In the genomic region with DNA sequence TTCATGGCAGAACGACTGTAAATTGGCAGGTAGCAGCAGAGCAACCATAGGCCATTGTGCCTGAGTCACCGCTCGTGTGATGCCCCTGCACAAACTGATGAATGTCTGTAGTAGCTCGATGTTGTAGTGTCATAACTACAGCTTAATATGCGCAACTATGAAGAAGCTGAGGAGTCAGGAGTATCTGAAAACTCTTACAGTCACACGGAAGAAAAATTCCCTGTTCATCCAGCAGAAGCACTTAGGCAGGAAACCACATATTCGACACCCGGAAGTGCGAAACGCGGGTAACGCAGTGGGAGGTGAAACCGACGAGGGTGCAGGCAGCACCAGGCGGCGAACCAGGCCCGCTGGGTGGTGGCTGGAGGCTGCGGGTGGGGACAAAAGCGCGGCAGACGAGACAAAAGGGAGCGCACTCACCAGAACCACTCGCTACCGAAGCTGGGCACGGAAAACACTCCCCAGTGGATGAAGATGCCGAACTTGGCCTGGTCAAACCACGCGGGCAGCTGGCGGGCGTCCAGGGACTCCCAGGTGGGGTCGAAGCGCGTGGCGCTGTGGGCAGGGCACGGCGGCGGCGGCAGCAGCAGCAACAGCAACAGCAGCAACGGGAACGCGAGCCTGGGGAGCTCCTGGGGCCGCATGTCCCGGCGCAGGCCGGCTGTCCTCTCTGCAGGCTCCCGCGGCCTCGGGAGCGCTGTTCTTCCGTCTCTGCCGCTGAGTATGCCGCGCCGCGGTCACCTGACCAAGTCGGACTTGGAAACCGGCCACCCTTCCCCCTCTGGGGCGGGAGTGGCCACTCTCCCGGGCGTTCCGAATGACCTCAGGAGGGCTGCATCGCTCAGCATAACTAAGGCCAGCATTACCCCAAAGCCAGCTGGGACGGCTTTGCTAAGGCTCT, we compare ENCODE assay signal across 8 cellular contexts.
A peak's percentile ranks its signal among the peaks of the same experiment; 100 is the strongest.
DNase-seq lines count a peak whose midpoint lies in the region; ATAC-seq and TF ChIP-seq lines count a peak whose summit lies in the region.

A gene with protein sequence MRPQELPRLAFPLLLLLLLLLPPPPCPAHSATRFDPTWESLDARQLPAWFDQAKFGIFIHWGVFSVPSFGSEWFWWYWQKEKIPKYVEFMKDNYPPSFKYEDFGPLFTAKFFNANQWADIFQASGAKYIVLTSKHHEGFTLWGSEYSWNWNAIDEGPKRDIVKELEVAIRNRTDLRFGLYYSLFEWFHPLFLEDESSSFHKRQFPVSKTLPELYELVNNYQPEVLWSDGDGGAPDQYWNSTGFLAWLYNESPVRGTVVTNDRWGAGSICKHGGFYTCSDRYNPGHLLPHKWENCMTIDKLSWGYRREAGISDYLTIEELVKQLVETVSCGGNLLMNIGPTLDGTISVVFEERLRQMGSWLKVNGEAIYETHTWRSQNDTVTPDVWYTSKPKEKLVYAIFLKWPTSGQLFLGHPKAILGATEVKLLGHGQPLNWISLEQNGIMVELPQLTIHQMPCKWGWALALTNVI (minus strand): TSS at position 730 of the 901 bp plus-strand sequence. CDS start 86 bp downstream, at position 644.

- H3K79me2 ChIP-seq in ACC112 (ENCODE audit: control insufficient read depth, insufficient read depth, low read length, unreplicated experiment): peaks cover 39% of the 10 kb centered on the region

- no peak for TF ChIP-seq CTCF in epithelial cell of esophagus (IDR thresholded peaks at IDR 0.05; ENCODE audit: insufficient read depth, low read depth, low read length, missing control alignments)

- H3K27ac ChIP-seq in ACC112 (ENCODE audit: low read depth, low read length): peak within 1 kb of the TSS; percentile 60

- peak within 1 kb of the TSS; percentile 83 for H3K9ac ChIP-seq in NT2/D1 (ENCODE audit: insufficient read length, low read depth)

- peak; percentile 44 for ATAC-seq in GM18858 (IDR thresholded peaks at IDR 0.05; ENCODE audit: unreplicated experiment)
- peak; percentile 74 for ATAC-seq in HG03066 (IDR thresholded peaks at IDR 0.05; ENCODE audit: low read depth, unreplicated experiment)

- H3K36me3 ChIP-seq in ACC112 (ENCODE audit: insufficient read depth, low read length): 0 out of 2 replicates have a peak, but pooled peaks cover 7% of the 10 kb centered on the region
- peaks cover 13% of the 10 kb centered on the region for H3K36me3 ChIP-seq in NT2/D1 (ENCODE audit: insufficient read depth, insufficient read length, low read length)

- H2AFZ ChIP-seq in ACC112 (ENCODE audit: low read length, unreplicated experiment): peak within 1 kb of the TSS; percentile 95

- peak; percentile 79 for DNase-seq in NT2/D1 (ENCODE audit: low read depth, low spot score)
- DNase-seq in activated T-cell treated with anti-CD3 and anti-CD28 coated beads for 4 hours: peak; percentile 53
- peak; percentile 67 for DNase-seq in epithelial cell of esophagus (ENCODE audit: low read depth)
- DNase-seq in middle frontal gyrus (ENCODE audit: extremely low spot score, low spot score): peak; percentile 55
- DNase-seq in stimulated activated CD8-positive, alpha-beta memory T cell treated with anti-CD3 and anti-CD28 coated beads, Interleukin-15, amount 100 ng/mL, for 48 hours (ENCODE audit: low read depth in 2 of 2): peak; percentile 56 to 57

- H3K27me3 ChIP-seq in ACC112 (ENCODE audit: insufficient read depth, low read length) (no peaks in the 10 kb centered on the region), NT2/D1 (ENCODE audit: insufficient read depth, insufficient read length) (no peaks in the 10 kb centered on the region)

- H3K4me1 ChIP-seq in ACC112 (ENCODE audit: control insufficient read depth, insufficient read depth, low read length, unreplicated experiment) (peaks cover 27% of the 10 kb centered on the region), NT2/D1 (ENCODE audit: insufficient read depth, insufficient read length) (no peaks in the 10 kb centered on the region)

- H3K4me3 ChIP-seq in ACC112 (ENCODE audit: low read depth, low read length): peak within 1 kb of the TSS; percentile 89
- H3K4me3 ChIP-seq in NT2/D1 (ENCODE audit: insufficient read length, low read depth): peak within 1 kb of the TSS; percentile 64
- peak within 1 kb of the TSS; percentile 68 for H3K4me3 ChIP-seq in epithelial cell of esophagus (ENCODE audit: low read length)

- H3K9me3 ChIP-seq in NT2/D1 (ENCODE audit: insufficient read depth, low read length): no peaks in the 10 kb centered on the region; the same call in 1 of the 2 replicates

Comparison
In these comparisons a context has a peak if more than half of its experiments do, and no peak if none do; other contexts are left out.
1. Peak in every context shown above with its lines: DNase-seq, ATAC-seq, H3K4me3 ChIP-seq and H3K27ac ChIP-seq.